In the genomic region with DNA sequence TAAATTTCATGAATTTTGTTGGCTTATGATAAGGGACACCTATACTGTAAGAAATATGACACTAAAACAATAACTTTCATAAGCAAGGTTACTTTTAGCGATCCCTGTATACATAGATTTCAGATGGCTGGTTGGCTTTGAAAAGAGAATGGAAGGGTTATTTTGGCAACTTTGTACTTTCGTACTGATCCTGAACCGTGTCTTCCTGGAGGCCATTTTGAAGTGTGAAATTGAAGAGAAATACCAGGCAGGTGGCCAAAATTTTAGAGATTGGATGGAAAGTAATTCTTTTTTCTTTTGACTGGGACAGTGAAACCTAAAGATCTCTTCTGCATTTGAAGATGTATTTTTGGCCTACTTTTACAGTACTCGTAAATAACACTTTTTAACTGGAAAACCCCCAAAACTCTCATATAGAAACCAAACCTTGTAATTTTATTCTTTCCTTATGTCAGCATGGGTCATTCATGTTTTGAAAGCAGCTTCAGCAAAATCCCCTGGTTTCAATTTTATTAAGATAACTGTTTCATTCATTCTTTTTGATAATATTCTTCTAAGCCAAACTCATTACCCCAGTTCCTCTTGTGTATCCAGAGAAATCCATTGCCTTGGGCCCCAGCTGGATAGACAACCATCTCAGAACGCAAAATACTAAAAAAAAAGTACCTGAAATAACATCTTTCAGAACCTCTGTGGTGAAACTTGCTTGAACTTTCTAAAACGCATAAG, we compare ENCODE assay signal across 10 cellular contexts. TPM values are rescaled to one million over a fixed set of nuclear protein-coding genes. Genes with fewer than 3 reads are reported as not detected.
A peak's percentile ranks its signal among the peaks of the same experiment; 100 is the strongest.
DNase-seq lines count a peak whose midpoint lies in the region; ATAC-seq and TF ChIP-seq lines count a peak whose summit lies in the region.
"Had no signal": no experiment of that assay in that cellular context is flagged by ENCODE, and none has a peak within 500 bp of the region (broad histone marks: within the 10 kb centered on the region; RNA-seq: fewer than 3 reads in every experiment).

No MANE protein-coding gene starts in this region.

- H3K9me3 ChIP-seq in psoas muscle = no peaks in the 10 kb centered on the region
- H3K9me3 ChIP-seq in testis = no peaks in the 10 kb centered on the region

- H3K27me3 ChIP-seq in psoas muscle (ENCODE audit: insufficient read depth in 3 of 3, low read length in 2 of 3) = no peaks in the 10 kb centered on the region
- no peaks in the 10 kb centered on the region for H3K27me3 ChIP-seq in testis

- no peak overlapping the region for H3K27ac ChIP-seq in psoas muscle
- H3K27ac ChIP-seq in testis = no peak overlapping the region

- WGBS in psoas muscle, 3 donors = 69 to 73% (median 72%) methylated on average over 6 of the region's 6 CpGs
- WGBS in testis, 2 donors = 86% methylated on average over 6 of the region's 6 CpGs

- peak overlapping the region; percentile 80 to 94 for H3K27ac Mint-ChIP-seq in activated naive CD4-positive, alpha-beta T cell treated with anti-CD3 and anti-CD28 coated beads, Interleukin-2, amount 50 U/mL, for 72 hours

- peak; percentile 74 to 83 for ATAC-seq in activated naive CD4-positive, alpha-beta T cell treated with anti-CD3 and anti-CD28 coated beads, Interleukin-2, amount 50 U/mL, for 72 hours
- ATAC-seq in GM21619 (IDR thresholded peaks at IDR 0.05; ENCODE audit: unreplicated experiment) (peak; percentile 97), HG03196 (IDR thresholded peaks at IDR 0.05; ENCODE audit: unreplicated experiment) (peak; percentile 84), psoas muscle (no peak)
- peak; percentile 61 for ATAC-seq in stimulated activated naive CD8-positive, alpha-beta T cell treated with anti-CD3 and anti-CD28 coated beads, Interleukin-15, Interleukin-2, amounts not matched to agents 100 U/mL and 50 U/mL, for 24 hours
- ATAC-seq: esophagus mucosa had no signal

- DNase-seq in activated naive CD4-positive, alpha-beta T cell treated with anti-CD3 and anti-CD28 coated beads, Interleukin-2, amount 50 U/mL, for 72 hours (ENCODE audit: low spot score in 2 of 2) = peak in 1 of 2 donors; percentile 23
- no peak for DNase-seq in activated naive CD4-positive, alpha-beta T cell treated with anti-CD3 and anti-CD28 coated beads, Interleukin-2, amount 50 U/mL, for 16 hours
- no peak for DNase-seq in stimulated activated naive CD8-positive, alpha-beta T cell treated with anti-CD3 and anti-CD28 coated beads, Interleukin-15, Interleukin-2, amounts not matched to agents 100 U/mL and 50 U/mL, for 24 hours
- DNase-seq in psoas muscle (no peak), NCI-H345 treated with DMSO at 0.1 percent for 48 hours (lab: John Stamatoyannopoulos, UW; ENCODE audit: unreplicated experiment) (no peak), testis (no peak)
- DNase-seq: amniotic stem cell had no signal

- peaks cover 0 to 8% of the 10 kb centered on the region in 2 donors for H3K9me3 Mint-ChIP-seq in activated naive CD4-positive, alpha-beta T cell treated with anti-CD3 and anti-CD28 coated beads, Interleukin-2, amount 50 U/mL, for 72 hours

- no peaks in the 10 kb centered on the region for H3K36me3 ChIP-seq in psoas muscle (ENCODE audit: insufficient read depth in 1 of 2, low read depth in 1 of 2)
- H3K36me3 ChIP-seq in testis (ENCODE audit: low read depth, missing control alignments) = no peaks in the 10 kb centered on the region

- no peak for TF ChIP-seq POLR2A in testis (IDR thresholded peaks at IDR 0.05)

- peaks cover 0 to 18% of the 10 kb centered on the region in 2 donors for H3K36me3 Mint-ChIP-seq in activated naive CD4-positive, alpha-beta T cell treated with anti-CD3 and anti-CD28 coated beads, Interleukin-2, amount 50 U/mL, for 72 hours

- intact Hi-C loops in psoas muscle (cut with DNase I) (no loop called here), testis (cut with DNase I; ENCODE audit: low total_unique reads) (no loop called here)

- no peaks in the 10 kb centered on the region for H3K4me1 ChIP-seq in psoas muscle
- H3K4me1 ChIP-seq in testis = no peaks in the 10 kb centered on the region

- H3K4me3 ChIP-seq in psoas muscle (no peak overlapping the region), testis (no peak overlapping the region)

- TF ChIP-seq CTCF in psoas muscle (IDR thresholded peaks at IDR 0.05) = no peak
- TF ChIP-seq CTCF in testis (IDR thresholded peaks at IDR 0.05) = no peak

RNA-seq across cellular contexts. Expression of a gene that starts 38.4 kb away (rescaled TPM):
- total RNA-seq in activated naive CD4-positive, alpha-beta T cell treated with anti-CD3 and anti-CD28 coated beads, Interleukin-2, amount 50 U/mL, for 72 hours = 10 to 100 TPM; 16.2 to 19.2 TPM
- total RNA-seq in psoas muscle = 10 to 100 TPM; 10.4 to 14.0 (median 12.9) TPM
- 1 to 10 TPM; 4.1 to 8.2 (median 4.7) TPM for polyA plus RNA-seq in psoas muscle
- total RNA-seq in testis = 10 to 100 TPM; 17.5 to 21.7 TPM
- polyA plus RNA-seq in testis (ENCODE audit: insufficient read depth, low read depth, low replicate concordance) = 18.0 TPM

Comparison
In these comparisons a context has a peak if more than half of its experiments do, and no peak if none do; other contexts are left out.
1. ATAC-seq: peak in activated naive CD4-positive, alpha-beta T cell treated with anti-CD3 and anti-CD28 coated beads, Interleukin-2, amount 50 U/mL, for 72 hours (2 of 2), GM21619 (single experiment), HG03196 (single experiment) and stimulated activated naive CD8-positive, alpha-beta T cell treated with anti-CD3 and anti-CD28 coated beads, Interleukin-15, Interleukin-2, amounts not matched to agents 100 U/mL and 50 U/mL, for 24 hours (single experiment); none in psoas muscle (0 of 4).